ENCODE assay signal across 10 cellular contexts in the genomic region with DNA sequence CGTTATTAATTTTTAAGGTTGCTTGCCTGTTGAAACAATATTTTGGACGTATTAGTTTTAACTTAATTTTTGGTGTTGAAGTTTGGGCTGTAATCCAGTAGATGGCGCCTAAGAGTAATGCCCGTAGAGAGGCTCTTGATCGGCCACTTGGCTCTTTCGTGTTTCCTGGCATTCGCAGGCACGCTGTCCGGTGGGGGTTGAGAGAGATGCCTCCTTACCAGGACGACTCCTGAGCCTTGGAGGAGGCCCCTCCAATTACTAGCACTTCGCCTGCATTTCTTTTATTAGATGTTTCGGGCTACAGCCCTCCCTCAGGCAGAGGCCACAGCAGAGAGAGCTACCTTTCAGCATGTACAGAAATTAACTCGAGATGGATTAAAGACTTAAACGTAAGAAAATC. TPM values are rescaled to one million over a fixed set of nuclear protein-coding genes. Genes with fewer than 3 reads are reported as not detected.
DNase-seq lines count a peak whose midpoint lies in the region; ATAC-seq and TF ChIP-seq lines count a peak whose summit lies in the region.
"Had no signal": no experiment of that assay in that cellular context is flagged by ENCODE, and none has a peak within 500 bp of the region (broad histone marks: within the 10 kb centered on the region; RNA-seq: fewer than 3 reads in every experiment).

No MANE protein-coding gene starts in this region.

- H3K4me3 Mint-ChIP-seq in activated T-helper 2 cell treated with anti-CD3 and anti-CD28 coated beads, Interferon-gamma antibody, Interleukin-2, Interleukin-4, amounts not matched to agents 10 μg/mL and 5 μg/mL and 100 μg/mL, durations not matched to agents 14 hours and 24 hours and 36 hours (ENCODE audit: low read depth) = peak overlapping the region; percentile 33
- H3K4me3 Mint-ChIP-seq: brain; CD8-positive, alpha-beta memory T cell had no signal

- peak; percentile 76 for TF ChIP-seq CTCF in kidney epithelial cell (IDR thresholded peaks at IDR 0.05; ENCODE audit: insufficient read depth, low read length, poor library complexity, severe bottlenecking)

- ATAC-seq in GM19438 (IDR thresholded peaks at IDR 0.05; ENCODE audit: low read depth, unreplicated experiment) (peak; percentile 88), HG03280 (IDR thresholded peaks at IDR 0.05; ENCODE audit: unreplicated experiment) (peak; percentile 72)

- intact Hi-C loops in activated T-helper 2 cell treated with anti-CD3 and anti-CD28 coated beads, Interferon-gamma antibody, Interleukin-2, Interleukin-4, amounts not matched to agents 10 μg/mL and 5 μg/mL and 100 μg/mL, durations not matched to agents 14 hours and 24 hours and 36 hours (cut with micrococcal nuclease) = no loop called here

- H3K27me3 Mint-ChIP-seq in activated T-helper 2 cell treated with anti-CD3 and anti-CD28 coated beads, Interferon-gamma antibody, Interleukin-2, Interleukin-4, amounts not matched to agents 10 μg/mL and 5 μg/mL and 100 μg/mL, durations not matched to agents 14 hours and 24 hours and 36 hours (ENCODE audit: low read depth) = peaks cover 4% of the 10 kb centered on the region

- H3K36me3 ChIP-seq in kidney epithelial cell (ENCODE audit: control insufficient read depth, insufficient read depth, low read length) = no peaks in the 10 kb centered on the region

- no peak overlapping the region for H3K4me3 ChIP-seq in kidney epithelial cell (ENCODE audit: low read depth, low read length)

- H3K36me3 Mint-ChIP-seq in activated T-helper 2 cell treated with anti-CD3 and anti-CD28 coated beads, Interferon-gamma antibody, Interleukin-2, Interleukin-4, amounts not matched to agents 10 μg/mL and 5 μg/mL and 100 μg/mL, durations not matched to agents 14 hours and 24 hours and 36 hours (ENCODE audit: low read depth) = no peaks in the 10 kb centered on the region
- H3K36me3 Mint-ChIP-seq: brain; CD8-positive, alpha-beta memory T cell had no signal

- H3K27ac Mint-ChIP-seq in activated T-helper 2 cell treated with anti-CD3 and anti-CD28 coated beads, Interferon-gamma antibody, Interleukin-2, Interleukin-4, amounts not matched to agents 10 μg/mL and 5 μg/mL and 100 μg/mL, durations not matched to agents 14 hours and 24 hours and 36 hours = no peak overlapping the region
- H3K27ac Mint-ChIP-seq: brain; CD8-positive, alpha-beta memory T cell had no signal

- H3K4me1 Mint-ChIP-seq in activated T-helper 2 cell treated with anti-CD3 and anti-CD28 coated beads, Interferon-gamma antibody, Interleukin-2, Interleukin-4, amounts not matched to agents 10 μg/mL and 5 μg/mL and 100 μg/mL, durations not matched to agents 14 hours and 24 hours and 36 hours (ENCODE audit: low read depth) = peaks cover 2% of the 10 kb centered on the region
- H3K4me1 Mint-ChIP-seq: brain had no signal

- DNase-seq in NCI-H2107 treated with DMSO at 0.1 percent for 48 hours (lab: John Stamatoyannopoulos, UW; ENCODE audit: unreplicated experiment) (peak; percentile 29), NCI-H2107 (lab: John Stamatoyannopoulos, UW) (no peak), NCI-H748 treated with DMSO at 0.1 percent for 48 hours (lab: John Stamatoyannopoulos, UW) (peak; percentile 49), kidney epithelial cell (ENCODE audit: low read depth) (no peak)
- no peak for DNase-seq in activated T-helper 2 cell treated with anti-CD3 and anti-CD28 coated beads, Interferon-gamma antibody, Interleukin-2, Interleukin-4, amounts not matched to agents 10 μg/mL and 5 μg/mL and 100 μg/mL, durations not matched to agents 14 hours and 24 hours and 36 hours (ENCODE audit: low spot score)
- no peak for DNase-seq in activated effector memory CD4-positive, alpha-beta T cell treated with anti-CD3 and anti-CD28 coated beads, Interleukin-2, amount 50 U/mL, for 16 hours

- no peaks in the 10 kb centered on the region for H3K27me3 ChIP-seq in kidney epithelial cell (ENCODE audit: control insufficient read depth, insufficient read depth, low read length)

- H3K9me3 Mint-ChIP-seq in activated T-helper 2 cell treated with anti-CD3 and anti-CD28 coated beads, Interferon-gamma antibody, Interleukin-2, Interleukin-4, amounts not matched to agents 10 μg/mL and 5 μg/mL and 100 μg/mL, durations not matched to agents 14 hours and 24 hours and 36 hours = no peaks in the 10 kb centered on the region

RNA-seq across cellular contexts. Expression of a gene that starts 12.0 kb away (rescaled TPM):
- not detected in 2 replicates for total RNA-seq in activated T-helper 2 cell treated with anti-CD3 and anti-CD28 coated beads, Interferon-gamma antibody, Interleukin-2, Interleukin-4, amounts not matched to agents 10 μg/mL and 5 μg/mL and 100 μg/mL, durations not matched to agents 14 hours and 24 hours and 36 hours
- not detected in 2 replicates for total RNA-seq in kidney epithelial cell
- total RNA-seq: CD8-positive, alpha-beta memory T cell had no signal

RNA-seq across cellular contexts. Expression of a gene that starts 34.6 kb away (rescaled TPM):
- total RNA-seq in activated T-helper 2 cell treated with anti-CD3 and anti-CD28 coated beads, Interferon-gamma antibody, Interleukin-2, Interleukin-4, amounts not matched to agents 10 μg/mL and 5 μg/mL and 100 μg/mL, durations not matched to agents 14 hours and 24 hours and 36 hours = not detected in 2 replicates
- total RNA-seq in kidney epithelial cell = not detected in 2 replicates
- total RNA-seq: CD8-positive, alpha-beta memory T cell had no signal

RNA-seq across cellular contexts. Expression of a gene that starts 46.1 kb away (rescaled TPM):
- not detected in 2 replicates for total RNA-seq in activated T-helper 2 cell treated with anti-CD3 and anti-CD28 coated beads, Interferon-gamma antibody, Interleukin-2, Interleukin-4, amounts not matched to agents 10 μg/mL and 5 μg/mL and 100 μg/mL, durations not matched to agents 14 hours and 24 hours and 36 hours
- not detected in 2 replicates for total RNA-seq in kidney epithelial cell
- total RNA-seq: CD8-positive, alpha-beta memory T cell had no signal

Comparison
In these comparisons a context has a peak if more than half of its experiments do, and no peak if none do; other contexts are left out.
1. DNase-seq: peak in NCI-H2107 treated with DMSO at 0.1 percent for 48 hours (single experiment) and NCI-H748 treated with DMSO at 0.1 percent for 48 hours (single experiment); none in NCI-H2107 (single experiment), activated T-helper 2 cell treated with anti-CD3 and anti-CD28 coated beads, Interferon-gamma antibody, Interleukin-2, Interleukin-4, amounts not matched to agents 10 μg/mL and 5 μg/mL and 100 μg/mL, durations not matched to agents 14 hours and 24 hours and 36 hours (single experiment), kidney epithelial cell (single experiment) and activated effector memory CD4-positive, alpha-beta T cell treated with anti-CD3 and anti-CD28 coated beads, Interleukin-2, amount 50 U/mL, for 16 hours (single experiment).